10 cellular contexts compared by ENCODE assay signal in genomic region chr22:35425971-35426800, GRCh38. TPM values are rescaled to one million over a fixed set of nuclear protein-coding genes. Genes with fewer than 3 reads are reported as not detected.
DNase-seq lines count a peak whose midpoint lies in the region; FAIRE-seq and TF ChIP-seq lines count a peak whose summit lies in the region.
"Had no signal": no experiment of that assay in that cellular context is flagged by ENCODE, and none has a peak within 500 bp of the region (broad histone marks: within the 10 kb centered on the region; RNA-seq: fewer than 3 reads in every experiment).

No MANE protein-coding gene starts in this region.

- H3K4me3 ChIP-seq in AG04450 (ENCODE audit: low read depth, low read length) (no peak overlapping the region), OCI-LY7 (ENCODE audit: low read depth, low read length, poor library complexity, severe bottlenecking) (no peak overlapping the region)

- no peaks in the 10 kb centered on the region for H3K9me2 ChIP-seq in OCI-LY7 (ENCODE audit: insufficient read depth, low read length)

- H2AFZ ChIP-seq in OCI-LY7 (ENCODE audit: low read length): no peak overlapping the region

- peak overlapping the region; percentile 22 for H3K27ac ChIP-seq in AG04450 (ENCODE audit: low read depth, low read length)
- H3K27ac ChIP-seq in RWPE1: peak overlapping the region; percentile 71
- no peak overlapping the region for H3K27ac ChIP-seq in OCI-LY7 (ENCODE audit: low read depth, low read length, poor library complexity, severe bottlenecking)

- no peak overlapping the region for H3K4me2 ChIP-seq in OCI-LY7 (ENCODE audit: low read length)

- CTCF ChIA-PET in AG04450 (lab: Charles Lee): interaction anchor here (1.1 to 7.7 kb wide), 4 partner anchors 11 to 640 kb away, joined by 3 to 111 read pairs (median 4); no protein-coding TSS in a partner anchor
- CTCF ChIA-PET in RWPE1 (lab: Yijun Ruan, JAX): no interaction called here
- CTCF ChIA-PET in OCI-LY7 (lab: Charles Lee; ENCODE audit: unreplicated experiment): no interaction called here

- TF ChIP-seq CTCF in AG04450 (IDR thresholded peaks at IDR 0.05; ENCODE audit: low read depth, low read length) (no peak), RWPE1 (conservative IDR thresholded peaks at IDR 0.05; ENCODE audit: low read depth) (no peak), GM10266 (IDR thresholded peaks at IDR 0.05; ENCODE audit: control insufficient read depth, insufficient read depth, low read depth, missing control alignments) (no peak), OCI-LY7 (conservative IDR thresholded peaks at IDR 0.05; ENCODE audit: low read length) (no peak)

- no peak for FAIRE-seq in RCC 7860 (lab: Jason Lieb, UNC)

- no peaks in the 10 kb centered on the region for H4K20me1 ChIP-seq in OCI-LY7 (ENCODE audit: insufficient read depth, low read length)

- no peaks in the 10 kb centered on the region for H3K4me1 ChIP-seq in OCI-LY7 (ENCODE audit: insufficient read depth, low read length, poor library complexity, severe bottlenecking)

- DNase-seq in AG04450 (ENCODE audit: low read depth, low spot score) (no peak), GM03348 (ENCODE audit: low spot score) (peak; percentile 40), RWPE1 (ENCODE audit: low spot score) (no peak), iPS-NIHi7 (ENCODE audit: extremely low spot score) (peak; percentile 45), RKO (ENCODE audit: low spot score) (no peak), GM10266 (ENCODE audit: extremely low spot score) (no peak), RCC 7860 (ENCODE audit: low spot score) (no peak), OCI-LY7 (ENCODE audit: low spot score) (no peak)
- DNase-seq: activated CD8-positive, alpha-beta memory T cell treated with anti-CD3 and anti-CD28 coated beads for 24 hours; midbrain had no signal

- peaks cover 99% of the 10 kb centered on the region for H3K36me3 ChIP-seq in OCI-LY7 (ENCODE audit: insufficient read depth, low read length)

- H3K9me3 ChIP-seq in AG04450 (ENCODE audit: control insufficient read depth, insufficient read depth, low read length) (no peaks in the 10 kb centered on the region), OCI-LY7 (ENCODE audit: low read length) (no peaks in the 10 kb centered on the region)

- no peaks in the 10 kb centered on the region for H3K27me3 ChIP-seq in AG04450 (ENCODE audit: control insufficient read depth, insufficient read depth, low read length)

- BruUV-seq in OCI-LY7 (replicated peaks; lab: Mats Ljungman, UMichigan): no TSS peak

- POLR2A ChIA-PET in AG04450 (lab: Yijun Ruan, JAX) (interaction anchor here (0.5 kb wide), 1 partner anchor 71 kb away, joined by 3 read pairs; no protein-coding TSS in a partner anchor), RWPE1 (lab: Yijun Ruan, JAX; ENCODE audit: low non-redundant PET) (no interaction called here), OCI-LY7 (lab: Charles Lee) (no interaction called here)

- intact Hi-C loops in OCI-LY7 (cut with micrococcal nuclease; ENCODE audit: unreplicated experiment): no loop called here

- H3K79me2 ChIP-seq in OCI-LY7 (ENCODE audit: insufficient read depth, low read depth, low read length): peaks cover 3% of the 10 kb centered on the region; the same call in 1 of the 2 replicates

RNA-seq across cellular contexts. Expression of gene MCM5, which starts 26.2 kb away (rescaled TPM):
- 12.0 and 15.0 TPM in 2 replicates for polyA plus RNA-seq in AG04450 (2011; rRNA removed)
- 31.5 and 33.5 TPM in 2 replicates for polyA minus RNA-seq in AG04450 (2011; rRNA and poly(A)+ RNA removed)
- 178 and 242 TPM in 2 replicates for total RNA-seq in OCI-LY7 (2014; rRNA removed; shearing (Covaris generic))
- total RNA-seq in OCI-LY7 (2022): 360 TPM in 2 replicates

RNA-seq across cellular contexts. Expression of gene HMOX1, which starts 45.3 kb away (rescaled TPM):
- 55.2 and 69.7 TPM in 2 replicates for polyA plus RNA-seq in AG04450 (2011; rRNA removed)
- 32.3 and 36.2 TPM in 2 replicates for polyA minus RNA-seq in AG04450 (2011; rRNA and poly(A)+ RNA removed)
- 2.2 and 2.9 TPM in 2 replicates for total RNA-seq in OCI-LY7 (2014; rRNA removed; shearing (Covaris generic))
- total RNA-seq in OCI-LY7 (2022): 8.5 and 13.9 TPM in 2 replicates

Comparison
In these comparisons a context has a peak if more than half of its experiments do, and no peak if none do; other contexts are left out.
1. DNase-seq: peak in GM03348 (single experiment) and iPS-NIHi7 (single experiment); none in AG04450 (single experiment), RWPE1 (single experiment), RKO (single experiment), GM10266 (single experiment), RCC 7860 (single experiment) and OCI-LY7 (single experiment).